Comparison of ENCODE assay signal across 8 cellular contexts in genomic region chr7:37440738-37441404, GRCh38. TPM values are rescaled to one million over a fixed set of nuclear protein-coding genes. Genes with fewer than 3 reads are reported as not detected.
DNase-seq lines count a peak whose midpoint lies in the region; ATAC-seq and TF ChIP-seq lines count a peak whose summit lies in the region.

No MANE protein-coding gene starts in this region.

- no peaks in the 10 kb centered on the region for H3K9me2 ChIP-seq in hepatocyte (replicated peaks; ENCODE audit: insufficient read depth)

- H3K27ac ChIP-seq in CD4-positive, alpha-beta memory T cell (ENCODE audit: low read depth, low read length): peak overlapping the region; percentile 33
- H3K27ac ChIP-seq in hepatocyte: no peak overlapping the region
- no peak overlapping the region for H3K27ac ChIP-seq in SJCRH30

- POLR2A ChIA-PET in CD4-positive, alpha-beta memory T cell (lab: Charles Lee; ENCODE audit: partially characterized antibody): interaction anchor here (0.6 to 3.5 kb wide), 5 partner anchors 7 to 265 kb away, joined by 3 to 27 read pairs (median 4); partner anchors contain the start of gene ELMO1

- H3K9me3 ChIP-seq in CD4-positive, alpha-beta memory T cell (ENCODE audit: control insufficient read depth in 1 of 2, low read length in 2 of 2): no peaks in the 10 kb centered on the region
- H3K9me3 ChIP-seq in hepatocyte (ENCODE audit: low read depth): no peaks in the 10 kb centered on the region
- H3K9me3 ChIP-seq in SJCRH30 (replicated peaks): no peaks in the 10 kb centered on the region

- no peak overlapping the region for H2AFZ ChIP-seq in hepatocyte

- peaks cover 5% of the 10 kb centered on the region for H3K79me2 ChIP-seq in hepatocyte

- H3K27me3 ChIP-seq in CD4-positive, alpha-beta memory T cell (ENCODE audit: insufficient read depth, low read length): no peaks in the 10 kb centered on the region
- no peaks in the 10 kb centered on the region for H3K27me3 ChIP-seq in hepatocyte
- H3K27me3 ChIP-seq in SJCRH30: no peaks in the 10 kb centered on the region

- H3K4me3 ChIP-seq in CD4-positive, alpha-beta memory T cell (ENCODE audit: low read length in 2 of 2): peak overlapping the region; percentile 4 to 33
- H3K4me3 ChIP-seq in hepatocyte (no peak overlapping the region), SJCRH30 (no peak overlapping the region)

- TF ChIP-seq CTCF in hepatocyte (IDR thresholded peaks at IDR 0.05; ENCODE audit: poor library complexity): no peak

- CTCF ChIA-PET in CD4-positive, alpha-beta memory T cell (lab: Charles Lee; ENCODE audit: partially characterized antibody): interaction anchor here (0.6 to 4.1 kb wide), 7 partner anchors 8 to 156 kb away, joined by 3 to 32 read pairs (median 3); partner anchors contain the start of gene ELMO1

- H4K20me1 ChIP-seq in hepatocyte (ENCODE audit: insufficient read depth, poor library complexity, severe bottlenecking): no peaks in the 10 kb centered on the region

- no peaks in the 10 kb centered on the region for H3K9me3 Mint-ChIP-seq in CD4-positive, alpha-beta memory T cell

- peaks cover 79% of the 10 kb centered on the region for H3K4me1 ChIP-seq in CD4-positive, alpha-beta memory T cell (ENCODE audit: insufficient read depth, low read length)
- H3K4me1 ChIP-seq in hepatocyte (ENCODE audit: insufficient read depth): peaks cover 12% of the 10 kb centered on the region
- peaks cover 5% of the 10 kb centered on the region for H3K4me1 ChIP-seq in SJCRH30

- H3K27me3 Mint-ChIP-seq in CD4-positive, alpha-beta memory T cell: no peaks in the 10 kb centered on the region

- H3K4me3 Mint-ChIP-seq in CD4-positive, alpha-beta memory T cell: peak overlapping the region; percentile 63 to 89 (median 82)

- peak overlapping the region; percentile 88 to 98 (median 95) for H3K27ac Mint-ChIP-seq in CD4-positive, alpha-beta memory T cell

- no peak overlapping the region for H3K4me2 ChIP-seq in hepatocyte

- peak; percentile 52 for ATAC-seq in esophagus mucosa
- peak; percentile 81 for ATAC-seq in sciatic nerve
- no peak for ATAC-seq in HG03175 (IDR thresholded peaks at IDR 0.05; ENCODE audit: unreplicated experiment)

- intact Hi-C loops in CD4-positive, alpha-beta memory T cell (cut with micrococcal nuclease): loop anchor here (1.0 to 2.0 kb wide), 2 partner anchors 8 to 30 kb away; no protein-coding TSS in a partner anchor
- intact Hi-C loops in sciatic nerve (cut with DNase I): no loop called here

- no peaks in the 10 kb centered on the region for H3K36me3 ChIP-seq in CD4-positive, alpha-beta memory T cell (ENCODE audit: insufficient read depth, low read length)
- H3K36me3 ChIP-seq in hepatocyte (replicated peaks; ENCODE audit: insufficient read depth, low read depth) (no peaks in the 10 kb centered on the region), SJCRH30 (peaks cover 7% of the 10 kb centered on the region; the same call in 1 of the 2 replicates)

- H3K36me3 Mint-ChIP-seq in CD4-positive, alpha-beta memory T cell: peaks cover 21 to 22% of the 10 kb centered on the region in 2 donors

- WGBS in hepatocyte (ENCODE audit: low lambda C conversion rate, missing lambda C conversion rate): 67% methylated on average over 8 of the region's 8 CpGs

- peaks cover 64 to 84% (median 72%) of the 10 kb centered on the region in 4 donors for H3K4me1 Mint-ChIP-seq in CD4-positive, alpha-beta memory T cell

- peak; percentile 35 to 48 (median 41) for DNase-seq in CD4-positive, alpha-beta memory T cell
- DNase-seq in activated CD4-positive, alpha-beta T cell treated with anti-CD3 and anti-CD28 coated beads for 48 hours: peak; percentile 49
- DNase-seq in sciatic nerve (ENCODE audit: low spot score): no peak
- DNase-seq in NCI-H1105 (lab: John Stamatoyannopoulos, UW): no peak
- DNase-seq in hepatocyte (ENCODE audit: low spot score): no peak
- DNase-seq in SJCRH30: no peak

RNA-seq across cellular contexts. Expression of gene ELMO1, which starts 7.8 kb away (rescaled TPM):
- total RNA-seq in CD4-positive, alpha-beta memory T cell: 100 to 1,000 TPM; 123 to 131 TPM
- polyA plus RNA-seq in CD4-positive, alpha-beta memory T cell: 10 to 100 TPM; 45.1 to 99.4 TPM
- total RNA-seq in esophagus mucosa: 4.0 TPM
- total RNA-seq in sciatic nerve: 151 TPM
- 15.3 and 28.7 TPM in 2 replicates for total RNA-seq in hepatocyte
- 19.7 and 26.0 TPM in 2 replicates for polyA plus RNA-seq in hepatocyte
- 55.4 and 67.2 TPM in 2 replicates for total RNA-seq in SJCRH30 (2014; rRNA removed; shearing (Covaris generic))

Comparison
In these comparisons a context has a peak if more than half of its experiments do, and no peak if none do; other contexts are left out.
1. DNase-seq: peak in CD4-positive, alpha-beta memory T cell (5 of 5) and activated CD4-positive, alpha-beta T cell treated with anti-CD3 and anti-CD28 coated beads for 48 hours (single experiment); none in sciatic nerve (single experiment), NCI-H1105 (single experiment), hepatocyte (single experiment) and SJCRH30 (0 of 2).
2. H3K4me3 ChIP-seq: peak in CD4-positive, alpha-beta memory T cell (2 of 2); none in hepatocyte (single experiment) and SJCRH30 (single experiment).